21 cellular contexts compared by ENCODE assay signal in genomic region chr14:44453433-44454171, GRCh38. TPM values are rescaled to one million over a fixed set of nuclear protein-coding genes. Genes with fewer than 3 reads are reported as not detected.
DNase-seq lines count a peak whose midpoint lies in the region; ATAC-seq and TF ChIP-seq lines count a peak whose summit lies in the region.
"Had no signal": no experiment of that assay in that cellular context is flagged by ENCODE, and none has a peak within 500 bp of the region (broad histone marks: within the 10 kb centered on the region; RNA-seq: fewer than 3 reads in every experiment).

No MANE protein-coding gene starts in this region.

- TF ChIP-seq CTCF in PC-3 (conservative IDR thresholded peaks at IDR 0.05; ENCODE audit: low read depth, low read length): peak; percentile 44; the same call in 1 of the 2 replicates
- no peak for TF ChIP-seq CTCF in right lobe of liver (IDR thresholded peaks at IDR 0.05)
- no peak for TF ChIP-seq CTCF in foreskin fibroblast (IDR thresholded peaks at IDR 0.05; ENCODE audit: low read depth, low read length)

- BruUV-seq in PC-3 (replicated peaks; lab: Mats Ljungman, UMichigan): no TSS peak

- H3K4me1 ChIP-seq in PC-3 (ENCODE audit: insufficient read depth, low read length): no peaks in the 10 kb centered on the region
- no peaks in the 10 kb centered on the region for H3K4me1 ChIP-seq in right lobe of liver

- TF ChIP-seq POLR2A in right lobe of liver (IDR thresholded peaks at IDR 0.05): no peak

- no peaks in the 10 kb centered on the region for H3F3A ChIP-seq in PC-3 (ENCODE audit: low read length, unreplicated experiment)

- no peak overlapping the region for H2AFZ ChIP-seq in PC-3 (ENCODE audit: low read length)

- CTCF ChIA-PET in PC-3 (lab: Charles Lee): no interaction called here

- H3K27ac ChIP-seq in PC-3 (ENCODE audit: low read length) (no peak overlapping the region), right lobe of liver (no peak overlapping the region)
- H3K27ac ChIP-seq: dorsolateral prefrontal cortex, skin epidermis, thoracic aorta had no signal

- WGBS in right lobe of liver (ENCODE audit: insufficient coverage, low coverage, low lambda C conversion rate, missing lambda C conversion rate): 75% methylated on average over 6 of the region's 6 CpGs

- H3K27me3 ChIP-seq in PC-3 (ENCODE audit: low read length) (no peaks in the 10 kb centered on the region), right lobe of liver (no peaks in the 10 kb centered on the region)
- H3K27me3 ChIP-seq: dorsolateral prefrontal cortex had no signal

- H3K4me3 ChIP-seq in PC-3 (ENCODE audit: low read length) (no peak overlapping the region), right lobe of liver (no peak overlapping the region), foreskin fibroblast (ENCODE audit: low read depth in 1 of 2, low read length in 2 of 2) (no peak overlapping the region)
- H3K4me3 ChIP-seq: dorsolateral prefrontal cortex, lung, skin epidermis, thoracic aorta had no signal

- H3K9me3 ChIP-seq in PC-3 (ENCODE audit: low read length) (0 out of 2 replicates have a peak, but pooled peaks cover 3% of the 10 kb centered on the region), right lobe of liver (no peaks in the 10 kb centered on the region)

- no peaks in the 10 kb centered on the region for H3K79me2 ChIP-seq in PC-3 (ENCODE audit: low read length)

- POLR2A ChIA-PET in PC-3 (lab: Charles Lee; ENCODE audit: unreplicated experiment): interaction anchor here (0.7 kb wide), 1 partner anchor 9 kb away, joined by 3 read pairs; no protein-coding TSS in a partner anchor

- DNase-seq in COLO829 (ENCODE audit: low spot score) (peak; percentile 12), NCI-H2171 (lab: John Stamatoyannopoulos, UW) (peak; percentile 39), PC-3 (peak; percentile 49), right lobe of liver (no peak), glomerular visceral epithelial cell (ENCODE audit: extremely low spot score) (no peak), foreskin fibroblast (no peak)
- DNase-seq: activated naive CD8-positive, alpha-beta T cell treated with anti-CD3 and anti-CD28 coated beads for 36 hours; activated T-cell treated with anti-CD3 and anti-CD28 coated beads, Interleukin-2, amount 50 U/mL, for 72 hours; Calu3; dorsolateral prefrontal cortex; glutamatergic neuron; H7; naive thymus-derived CD8-positive, alpha-beta T cell; posterior cingulate gyrus had no signal

- no peaks in the 10 kb centered on the region for H3K9me2 ChIP-seq in PC-3 (replicated peaks; ENCODE audit: low read length)

- no peaks in the 10 kb centered on the region for H4K20me1 ChIP-seq in PC-3 (ENCODE audit: low read length)

- H3K36me3 ChIP-seq in PC-3 (ENCODE audit: low read depth, low read length) (no peaks in the 10 kb centered on the region), right lobe of liver (no peaks in the 10 kb centered on the region)
- H3K36me3 ChIP-seq: thoracic aorta had no signal

- no peak overlapping the region for H3K9ac ChIP-seq in PC-3 (ENCODE audit: low read length)

- H3K4me2 ChIP-seq in PC-3 (ENCODE audit: low read length): no peak overlapping the region

- ATAC-seq in GM18520 (IDR thresholded peaks at IDR 0.05; ENCODE audit: unreplicated experiment): peak; percentile 41
- peak; percentile 74 for ATAC-seq in PC-3
- no peak for ATAC-seq in right lobe of liver
- ATAC-seq in GM18870 (IDR thresholded peaks at IDR 0.05; ENCODE audit: unreplicated experiment): no peak
- ATAC-seq: activated T-cell treated with anti-CD3 and anti-CD28 coated beads, Interleukin-2, amount 50 U/mL, for 72 hours; esophagus mucosa; naive thymus-derived CD8-positive, alpha-beta T cell; SK-N-SH treated with all-trans-retinoic acid at 6 μM for 48 hours had no signal

- intact Hi-C loops in PC-3 (cut with micrococcal nuclease): no loop called here
- intact Hi-C loops in right lobe of liver (cut with DNase I): no loop called here

RNA-seq across cellular contexts. Expression of gene FSCB, which starts 53.5 kb away (rescaled TPM):
- 0.12 and 0.15 TPM in 2 replicates for total RNA-seq in PC-3 (2014; rRNA removed)
- not detected for total RNA-seq in right lobe of liver
- total RNA-seq: activated naive CD8-positive, alpha-beta T cell treated with anti-CD3 and anti-CD28 coated beads for 36 hours; activated T-cell treated with anti-CD3 and anti-CD28 coated beads, Interleukin-2, amount 50 U/mL, for 72 hours; Calu3; esophagus mucosa; H7; naive thymus-derived CD8-positive, alpha-beta T cell had no signal

Comparison
In these comparisons a context has a peak if more than half of its experiments do, and no peak if none do; other contexts are left out.
1. DNase-seq: peak in COLO829 (single experiment), NCI-H2171 (single experiment) and PC-3 (single experiment); none in right lobe of liver (0 of 3), glomerular visceral epithelial cell (single experiment) and foreskin fibroblast (0 of 2).
2. ATAC-seq: peak in GM18520 (single experiment) and PC-3 (single experiment); none in right lobe of liver (0 of 4) and GM18870 (single experiment).